ENCODE assay signal across 8 cellular contexts in the genomic region with DNA sequence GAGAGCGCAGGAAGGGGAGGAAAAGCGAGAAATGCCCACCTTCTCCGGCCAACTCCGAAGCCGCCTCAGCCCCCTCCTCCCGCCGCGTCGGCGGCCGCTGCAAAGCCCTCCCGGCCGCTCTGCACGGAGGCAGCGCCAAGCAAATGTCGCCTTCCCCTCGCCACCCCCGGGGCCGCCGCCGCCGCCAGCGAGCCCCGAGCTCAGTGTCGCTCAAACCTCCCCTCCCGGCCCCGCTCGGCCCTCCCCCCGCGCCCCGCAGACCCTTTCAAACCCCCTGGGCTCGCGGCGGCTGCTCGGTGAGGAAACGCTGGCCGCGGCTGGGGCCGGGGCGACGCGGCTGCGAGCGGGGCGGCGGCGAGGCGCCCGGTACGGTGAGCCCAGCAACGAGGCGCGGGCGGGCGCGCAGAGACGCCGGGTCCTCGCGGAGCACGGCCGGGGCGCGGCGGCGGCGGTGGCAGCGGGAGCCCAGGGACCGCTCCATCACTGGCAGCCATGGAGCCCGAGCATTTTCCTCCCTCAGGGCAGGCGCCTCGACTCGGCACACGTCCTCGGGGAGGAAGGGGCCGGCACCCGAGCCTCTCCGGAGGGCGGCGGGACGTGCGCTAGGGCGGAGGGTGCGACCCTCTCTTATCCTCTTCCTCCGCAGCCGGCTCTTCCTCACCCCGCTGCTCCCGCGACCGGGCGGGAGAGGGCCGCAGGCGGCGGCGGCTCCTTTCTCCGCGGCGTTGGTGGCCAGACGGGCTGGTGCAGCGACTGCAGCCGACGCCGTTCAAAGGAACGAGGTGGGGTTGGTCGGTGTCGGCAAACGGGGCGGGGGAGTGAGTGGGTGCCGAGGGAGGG. TPM values are rescaled to one million over a fixed set of nuclear protein-coding genes. Genes with fewer than 3 reads are reported as not detected.
DNase-seq lines count a peak whose midpoint lies in the region; ATAC-seq, FAIRE-seq and TF ChIP-seq lines count a peak whose summit lies in the region.

No MANE protein-coding gene starts in this region.

- TF ChIP-seq EP300 in GM12878 (IDR thresholded peaks at IDR 0.05; ENCODE audit: borderline replicate concordance in 1 of 2, control insufficient read depth in 1 of 2, low read depth in 2 of 2, low read length in 2 of 2): no peak

- no peak for FAIRE-seq in GM12878 (lab: Jason Lieb, UNC)

- RAD21 ChIA-PET in GM12878 (lab: Charles Lee; ENCODE audit: unreplicated experiment): no interaction called here

- H3K27me3 Mint-ChIP-seq in immature natural killer cell (ENCODE audit: low read depth in 3 of 3): peaks cover 13 to 22% (median 21%) of the 10 kb centered on the region in 3 donors

- H3K9me3 ChIP-seq in GM12878 (replicated peaks; ENCODE audit: control insufficient read depth, insufficient read depth, low read length): no peaks in the 10 kb centered on the region

- peak overlapping the region; percentile 87 to 98 (median 96) for H3K4me3 Mint-ChIP-seq in immature natural killer cell

- SMC1A ChIA-PET in GM12878 (lab: Charles Lee; ENCODE audit: uncharacterized antibody, unreplicated experiment): no interaction called here

- peak overlapping the region; percentile 83 for H2AFZ ChIP-seq in GM12878 (ENCODE audit: control insufficient read depth, low read depth, low read length)

- H3K36me3 Mint-ChIP-seq in immature natural killer cell: peaks cover 0 to 5% (median 4%) of the 10 kb centered on the region in 3 donors

- peak; percentile 26 for ATAC-seq in GM18907 (IDR thresholded peaks at IDR 0.05; ENCODE audit: unreplicated experiment)
- ATAC-seq in HG02884 (IDR thresholded peaks at IDR 0.05; ENCODE audit: unreplicated experiment): peak; percentile 13
- ATAC-seq in SK-N-SH treated with all-trans-retinoic acid at 6 μM for 48 hours: peak; percentile 7
- ATAC-seq in GM12878: peak; percentile 60

- peak overlapping the region; percentile 83 for H3K27ac ChIP-seq in GM12878 (ENCODE audit: control insufficient read depth, insufficient read depth)

- intact Hi-C loops in GM12878 (cut with micrococcal nuclease; ENCODE audit: unreplicated experiment): loop anchor here (10.0 kb wide), 1 partner anchor 338 kb away; no protein-coding TSS in a partner anchor

- CTCF ChIA-PET in GM12878 (lab: Yijun Ruan, JAX): no interaction called here

- H3K27ac Mint-ChIP-seq in immature natural killer cell: peak overlapping the region; percentile 92 to 95 (median 93)

- POLR2A ChIA-PET in GM12878 (lab: Charles Lee): no interaction called here

- TF ChIP-seq RAD21 in GM12878 (IDR thresholded peaks at IDR 0.05; ENCODE audit: insufficient read depth, low read depth, low read length): no peak

- H3K9ac ChIP-seq in GM12878 (ENCODE audit: control insufficient read depth, insufficient read depth, low read length): peak overlapping the region; percentile 69

- H3K4me3 ChIP-seq in GM12878: peak overlapping the region; percentile 81

- peaks cover 46 to 50% of the 10 kb centered on the region in 2 donors for H3K4me1 Mint-ChIP-seq in immature natural killer cell

- H3K4me1 ChIP-seq in GM12878 (ENCODE audit: control insufficient read depth, insufficient read depth, low read length): peaks cover 14% of the 10 kb centered on the region

- H3K79me2 ChIP-seq in GM12878 (ENCODE audit: control insufficient read depth, insufficient read depth, low read length): peaks cover 3% of the 10 kb centered on the region

- no peaks in the 10 kb centered on the region for H3K9me3 Mint-ChIP-seq in immature natural killer cell

- no peak for TF ChIP-seq CTCF in GM12878 (IDR thresholded peaks at IDR 0.05 in 2 of 3, conservative IDR thresholded peaks at IDR 0.05 in 1 of 3; ENCODE audit: control insufficient read depth in 2 of 3, extremely low read depth in 1 of 3, insufficient read depth in 1 of 3, low read depth in 3 of 3, low read length in 3 of 3)

- under 1% methylated on average over 42 of the region's 109 CpGs for WGBS in GM12878 (ENCODE audit: insufficient coverage, insufficient replicate concordance, low lambda C conversion rate, missing lambda C conversion rate)

- in situ Hi-C loops in GM12878 (cut with MboI): no loop called here

- H3K27me3 ChIP-seq in GM12878 (replicated peaks in 1 of 2; ENCODE audit: control insufficient read depth in 2 of 2, insufficient read depth in 2 of 2, low read length in 1 of 2): peaks cover 0 to 10% of the 10 kb centered on the region in 2 experiments; a peak in 2 of 4 replicates

- TF ChIP-seq POLR2A in GM12878 (IDR thresholded peaks at IDR 0.05; ENCODE audit: low read depth, low read length): peak; percentile 58; the same call in 1 of the 2 replicates

- no peaks in the 10 kb centered on the region for H3K36me3 ChIP-seq in GM12878 (ENCODE audit: control insufficient read depth in 2 of 2, insufficient read depth in 2 of 2, low read length in 1 of 2)

- peak overlapping the region; percentile 94 for H3K4me2 ChIP-seq in GM12878 (ENCODE audit: control insufficient read depth, insufficient read depth)

- DNase-seq in GM12878 (ENCODE audit: low read depth, low spot score) (no peak), immature natural killer cell (peak in 2 of 3 donors; percentile 17 to 43), HuH-7.5 (ENCODE audit: low spot score) (no peak), NCI-H2029 treated with DMSO at 0.1 percent for 48 hours (lab: John Stamatoyannopoulos, UW) (no peak)
- peak; percentile 32 to 42 for DNase-seq in stimulated activated CD4-positive, alpha-beta T cell treated with anti-CD3 and anti-CD28 coated beads, Interleukin-2, amount 100 ng/mL, for 24 hours

- H4K20me1 ChIP-seq in GM12878 (ENCODE audit: control insufficient read depth, insufficient read depth): no peaks in the 10 kb centered on the region

- BruUV-seq in GM12878 (replicated peaks; lab: Mats Ljungman, UMichigan): no TSS peak

TF ChIP-seq in SK-N-SH treated with all-trans-retinoic acid at 6 μM for 48 hours, 23 proteins besides CTCF, POLR2A, EP300 and RAD21 (continues in another document):
- TF ChIP-seq ZNF565 (CRISPR knock-in tag; conservative IDR thresholded peaks at IDR 0.05; ENCODE audit: low read depth): no peak
- TF ChIP-seq, protein P1, sequence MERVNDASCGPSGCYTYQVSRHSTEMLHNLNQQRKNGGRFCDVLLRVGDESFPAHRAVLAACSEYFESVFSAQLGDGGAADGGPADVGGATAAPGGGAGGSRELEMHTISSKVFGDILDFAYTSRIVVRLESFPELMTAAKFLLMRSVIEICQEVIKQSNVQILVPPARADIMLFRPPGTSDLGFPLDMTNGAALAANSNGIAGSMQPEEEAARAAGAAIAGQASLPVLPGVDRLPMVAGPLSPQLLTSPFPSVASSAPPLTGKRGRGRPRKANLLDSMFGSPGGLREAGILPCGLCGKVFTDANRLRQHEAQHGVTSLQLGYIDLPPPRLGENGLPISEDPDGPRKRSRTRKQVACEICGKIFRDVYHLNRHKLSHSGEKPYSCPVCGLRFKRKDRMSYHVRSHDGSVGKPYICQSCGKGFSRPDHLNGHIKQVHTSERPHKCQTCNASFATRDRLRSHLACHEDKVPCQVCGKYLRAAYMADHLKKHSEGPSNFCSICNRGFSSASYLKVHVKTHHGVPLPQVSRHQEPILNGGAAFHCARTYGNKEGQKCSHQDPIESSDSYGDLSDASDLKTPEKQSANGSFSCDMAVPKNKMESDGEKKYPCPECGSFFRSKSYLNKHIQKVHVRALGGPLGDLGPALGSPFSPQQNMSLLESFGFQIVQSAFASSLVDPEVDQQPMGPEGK (CRISPR knock-in tag; IDR thresholded peaks at IDR 0.05; ENCODE audit: borderline replicate concordance): no peak

TF ChIP-seq in GM12878, 131 proteins besides CTCF, POLR2A, EP300 and RAD21:
- TF ChIP-seq CREB1 (IDR thresholded peaks at IDR 0.05; ENCODE audit: low read depth) (0 out of 2 replicates have a peak, but pooled peaks have one; percentile 36), RELA (IDR thresholded peaks at IDR 0.05; ENCODE audit: borderline replicate concordance, partially characterized antibody) (no peak), SMAD5 (IDR thresholded peaks at IDR 0.05; ENCODE audit: low read depth) (0 out of 2 replicates have a peak, but pooled peaks have one; percentile 32), IKZF1 (conservative IDR thresholded peaks at IDR 0.05) (peak; percentile 43), SMARCA5 (IDR thresholded peaks at IDR 0.05) (0 out of 2 replicates have a peak, but pooled peaks have one; percentile 43), SIX5 (IDR thresholded peaks at IDR 0.05; ENCODE audit: low read depth, low read length, severe bottlenecking) (no peak), HDGF (IDR thresholded peaks at IDR 0.05) (peak; percentile 52; the same call in 1 of the 2 replicates), GATAD2B (conservative IDR thresholded peaks at IDR 0.05; ENCODE audit: low read depth) (peak; percentile 29; the same call in 1 of the 2 replicates)

RNA-seq across cellular contexts. Expression of a gene that starts 0.5 kb away (rescaled TPM):
- 0.90 and 1.2 TPM in 2 replicates for total RNA-seq in GM12878 (2013; cell fraction: nucleolus; rRNA removed)
- total RNA-seq in GM12878 (2014; rRNA removed) (10.4 and 11.9 TPM in 2 replicates), GM12878 (2014; rRNA removed; fragmentation: Illumina TruSeq; extraction: Trizol) (11.8 and 14.0 TPM in 2 replicates), GM12878 (2021) (14.4 and 15.7 TPM in 2 replicates)
- polyA plus RNA-seq in GM12878 (2011; ENCODE audit: low read depth): 3.6 TPM
- polyA plus RNA-seq in GM12878 (2011; rRNA removed) (0.37 and 0.68 TPM in 2 replicates), GM12878 (2014; fragmentation: Illumina TruSeq; extraction: Trizol) (10.7 and 17.0 TPM in 2 replicates), GM12878 (2014; fragmentation: Nextera tagmentation; extraction: Ambion mirVana) (1 to 10 TPM; 2.2 to 2.5 TPM), GM12878 (2014; rRNA removed) (12.3 and 12.8 TPM in 2 replicates), GM12878 (2016; fragmentation: Nextera tagmentation; extraction: Ambion mirVana) (1 to 10 TPM; 4.2 to 4.6 TPM), immature natural killer cell (10 to 100 TPM; 11.5 to 13.3 (median 12.1) TPM)
- polyA plus RNA-seq in GM12878 (2011; cell fraction: cytosol; rRNA removed): 0.13 and 0.19 TPM in 2 replicates
- 1.1 and 1.2 TPM in 2 replicates for polyA plus RNA-seq in GM12878 (2011; cell fraction: nucleus; rRNA removed)
- polyA plus RNA-seq in GM12878 (2012): 4.0 and 5.6 TPM in 2 replicates
- polyA minus RNA-seq in GM12878 (2011; rRNA and poly(A)+ RNA removed): 0.82 and 1.0 TPM in 2 replicates
- polyA minus RNA-seq in GM12878 (2011; cell fraction: cytosol; rRNA and poly(A)+ RNA removed): 1.5 and 2.0 TPM in 2 replicates
- polyA minus RNA-seq in GM12878 (2011; cell fraction: nucleus; rRNA and poly(A)+ RNA removed): 1.5 and 2.5 TPM in 2 replicates

Comparison
In these comparisons a context has a peak if more than half of its experiments do, and no peak if none do; other contexts are left out.
1. ATAC-seq: peak in every context shown above with its lines; median percentile 60 in GM12878; 26 in GM18907; 13 in HG02884; 7 in SK-N-SH treated with all-trans-retinoic acid at 6 μM for 48 hours.
2. DNase-seq: peak in immature natural killer cell (2 of 3) and stimulated activated CD4-positive, alpha-beta T cell treated with anti-CD3 and anti-CD28 coated beads, Interleukin-2, amount 100 ng/mL, for 24 hours (2 of 2); none in GM12878 (single experiment), HuH-7.5 (single experiment) and NCI-H2029 treated with DMSO at 0.1 percent for 48 hours (single experiment).